27 cellular contexts compared by ENCODE assay signal in the genomic region with DNA sequence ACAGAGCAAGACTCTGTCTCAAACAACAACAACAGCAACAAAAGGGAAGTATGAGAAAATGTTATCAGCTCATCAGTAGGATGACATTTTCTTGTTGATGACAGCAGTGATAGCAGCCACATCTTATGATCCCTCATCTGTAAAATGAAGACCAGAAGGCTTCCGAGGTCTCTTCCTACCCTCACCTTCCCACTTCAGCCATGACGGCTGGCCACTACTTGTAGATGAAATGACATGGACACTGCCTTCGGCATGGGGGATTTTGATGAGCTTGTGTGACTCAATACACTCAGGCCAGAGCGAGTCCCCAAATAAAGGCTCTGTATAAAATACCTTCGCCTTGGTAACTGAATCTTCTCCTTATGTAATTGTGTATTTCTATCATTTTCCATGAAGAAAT. TPM values are rescaled to one million over a fixed set of nuclear protein-coding genes. Genes with fewer than 3 reads are reported as not detected.
"Had no signal": no experiment of that assay in that cellular context is flagged by ENCODE, and none has a peak within 500 bp of the region (broad histone marks: within the 10 kb centered on the region; RNA-seq: fewer than 3 reads in every experiment).

No MANE protein-coding gene starts in this region.

- H3K27me3 ChIP-seq: brain microvascular endothelial cell, SJCRH30 had no signal

- H3K36me3 Mint-ChIP-seq: activated naive CD4-positive, alpha-beta T cell treated with anti-CD3 and anti-CD28 coated beads, Interleukin-2, amount 10 ng/mL, durations not matched to agents 7 days and 5 days; activated naive CD8-positive, alpha-beta T cell treated with anti-CD3 and anti-CD28 coated beads for 36 hours had no signal

- DNase-seq: activated CD4-positive, alpha-beta T cell treated with anti-CD3 and anti-CD28 coated beads for 1 hour; activated CD4-positive, alpha-beta T cell treated with anti-CD3 and anti-CD28 coated beads for 48 hours; activated CD4-positive, CD25-positive, alpha-beta regulatory T cell; activated CD8-positive, alpha-beta T cell treated with anti-CD3 and anti-CD28 coated beads, Interleukin-2, amount 10 ng/mL, durations not matched to agents 7 days and 5 days; activated gamma-delta T cell treated with Interleukin-2 at 50 U/mL for 16 hours; activated naive CD4-positive, alpha-beta T cell treated with anti-CD3 and anti-CD28 coated beads, Interleukin-2, amount 10 ng/mL, durations not matched to agents 7 days and 5 days; activated naive CD8-positive, alpha-beta T cell treated with anti-CD3 and anti-CD28 coated beads for 36 hours; activated T-cell treated with anti-CD3 and anti-CD28 coated beads, Interleukin-2, amount 50 U/mL, for 24 hours; amniotic stem cell; aorta; brain microvascular endothelial cell; Karpas-422; KBM-7; NCI-H1105; NCI-H1417 treated with DMSO at 0.1 percent for 48 hours; NCI-H187 treated with DMSO at 0.1 percent for 48 hours; NCI-H2081 treated with DMSO at 0.1 percent for 48 hours; NCI-H226; NCI-H524 treated with DMSO at 0.1 percent for 48 hours; SHP77; SJCRH30; T1000; WERI-Rb-1 had no signal

- H3K27me3 Mint-ChIP-seq: activated naive CD8-positive, alpha-beta T cell treated with anti-CD3 and anti-CD28 coated beads for 36 hours; IgD-negative memory B cell had no signal

- H3K4me1 ChIP-seq: SJCRH30 had no signal

- H3K9me3 ChIP-seq: SJCRH30 had no signal

- H3K4me3 ChIP-seq: SJCRH30, SK-N-MC had no signal

- H3K27ac Mint-ChIP-seq: activated CD8-positive, alpha-beta T cell treated with anti-CD3 and anti-CD28 coated beads, Interleukin-2, amount 10 ng/mL, durations not matched to agents 7 days and 5 days; activated naive CD4-positive, alpha-beta T cell treated with anti-CD3 and anti-CD28 coated beads, Interleukin-2, amount 10 ng/mL, durations not matched to agents 7 days and 5 days; activated naive CD8-positive, alpha-beta T cell treated with anti-CD3 and anti-CD28 coated beads for 36 hours; activated T-cell treated with anti-CD3 and anti-CD28 coated beads, Interleukin-2, amount 50 U/mL, for 24 hours; activated T-helper 1 cell treated with anti-CD3 and anti-CD28 coated beads, Interleukin-12 subunit alpha, Interleukin-12 subunit beta, Interleukin-2, Interleukin-4 antibody, amounts not matched to agents 30 ng/mL and 10 ng/mL and 1 ng/mL, durations not matched to agents 14 hours and 24 hours and 36 hours had no signal

- H3K36me3 ChIP-seq: brain microvascular endothelial cell, SJCRH30, WERI-Rb-1 had no signal

- H3K27ac ChIP-seq: brain microvascular endothelial cell, SJCRH30, SK-N-MC, WERI-Rb-1 had no signal

- H3K9me3 Mint-ChIP-seq: activated naive CD4-positive, alpha-beta T cell treated with anti-CD3 and anti-CD28 coated beads, Interleukin-2, amount 10 ng/mL, durations not matched to agents 7 days and 5 days; activated naive CD8-positive, alpha-beta T cell treated with anti-CD3 and anti-CD28 coated beads for 36 hours; activated T-cell treated with anti-CD3 and anti-CD28 coated beads, Interleukin-2, amount 50 U/mL, for 24 hours; activated T-helper 1 cell treated with anti-CD3 and anti-CD28 coated beads, Interleukin-12 subunit alpha, Interleukin-12 subunit beta, Interleukin-2, Interleukin-4 antibody, amounts not matched to agents 30 ng/mL and 10 ng/mL and 1 ng/mL, durations not matched to agents 14 hours and 24 hours and 36 hours; IgD-negative memory B cell had no signal

- H3K4me3 Mint-ChIP-seq: activated CD8-positive, alpha-beta T cell treated with anti-CD3 and anti-CD28 coated beads, Interleukin-2, amount 10 ng/mL, durations not matched to agents 7 days and 5 days; activated naive CD4-positive, alpha-beta T cell treated with anti-CD3 and anti-CD28 coated beads, Interleukin-2, amount 10 ng/mL, durations not matched to agents 7 days and 5 days; activated naive CD8-positive, alpha-beta T cell treated with anti-CD3 and anti-CD28 coated beads for 36 hours; activated T-cell treated with anti-CD3 and anti-CD28 coated beads, Interleukin-2, amount 50 U/mL, for 24 hours; activated T-helper 1 cell treated with anti-CD3 and anti-CD28 coated beads, Interleukin-12 subunit alpha, Interleukin-12 subunit beta, Interleukin-2, Interleukin-4 antibody, amounts not matched to agents 30 ng/mL and 10 ng/mL and 1 ng/mL, durations not matched to agents 14 hours and 24 hours and 36 hours had no signal

RNA-seq across cellular contexts. Expression of gene ECHDC3, which starts 6.7 kb away (rescaled TPM):
- total RNA-seq: SJCRH30; T-helper 2 cell treated with Interferon-gamma antibody and Interleukin-4, amounts not matched to agents 100 ng/mL and 5 ng/mL, for 36 hours had no signal
